In genomic region chr4:25914670-25915358, GRCh38 we compare ENCODE assay signal across 1 cellular context.
TF ChIP-seq lines count a peak whose summit lies in the region.

No MANE protein-coding gene starts in this region.

TF ChIP-seq in SK-N-SH, 30 proteins besides CTCF, POLR2A, EP300 and RAD21 (continued from another document):
- TF ChIP-seq ZBTB33 (IDR thresholded peaks at IDR 0.05; ENCODE audit: borderline replicate concordance, low read depth) (no peak), TCF12 (IDR thresholded peaks at IDR 0.05) (no peak), SIN3A (IDR thresholded peaks at IDR 0.05; ENCODE audit: borderline replicate concordance, low read depth, low read length) (no peak), GATA2 (CRISPR knock-in tag; IDR thresholded peaks at IDR 0.05) (no peak)
